18 cellular contexts compared by ENCODE assay signal in the genomic region with DNA sequence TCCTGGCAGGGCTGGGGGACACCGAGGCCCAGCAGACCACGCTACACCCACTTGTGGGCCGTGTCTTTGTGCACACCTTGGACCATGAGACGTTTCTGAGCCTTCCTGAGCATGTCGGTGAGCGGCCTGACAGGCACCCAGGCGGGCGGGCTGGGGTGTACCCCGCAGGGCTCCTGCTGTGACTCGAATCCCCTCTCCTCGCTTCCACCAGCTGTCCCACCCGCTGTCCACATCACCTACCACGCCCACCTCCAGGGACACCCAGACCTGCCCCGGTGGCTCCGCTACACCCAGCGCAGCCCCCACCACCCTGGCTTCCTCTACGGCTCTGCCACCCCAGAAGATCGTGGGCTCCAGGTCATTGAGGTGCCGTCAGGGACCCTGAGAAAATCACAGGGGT. TPM values are rescaled to one million over a fixed set of nuclear protein-coding genes. Genes with fewer than 3 reads are reported as not detected.
A peak's percentile ranks its signal among the peaks of the same experiment; 100 is the strongest.
DNase-seq lines count a peak whose midpoint lies in the region; TF ChIP-seq lines count a peak whose summit lies in the region.
"Had no signal": no experiment of that assay in that cellular context is flagged by ENCODE, and none has a peak within 500 bp of the region (broad histone marks: within the 10 kb centered on the region; RNA-seq: fewer than 3 reads in every experiment).

No MANE protein-coding gene starts in this region.

- H3K4me3 ChIP-seq in BLaER1 (no peak overlapping the region), ascending aorta (peak overlapping the region in 1 of 2 donors; percentile 73), mesendoderm (ENCODE audit: low read length) (no peak overlapping the region), skeletal muscle satellite cell (ENCODE audit: low read length) (peak overlapping the region; percentile 53)
- H3K4me3 ChIP-seq: A549, K562, PC-9 had no signal

- peaks cover 40% of the 10 kb centered on the region for H3K4me1 ChIP-seq in BLaER1
- H3K4me1 ChIP-seq in ascending aorta, result peaks cover 19 to 34% of the 10 kb centered on the region in 2 donors
- no peaks in the 10 kb centered on the region for H3K4me1 ChIP-seq in mesendoderm (ENCODE audit: control insufficient read depth, low read depth, low read length)
- peaks cover 25% of the 10 kb centered on the region for H3K4me1 ChIP-seq in skeletal muscle satellite cell (ENCODE audit: control insufficient read depth, insufficient read depth, low read length)

- no peak overlapping the region for H2BK5ac ChIP-seq in mesendoderm (ENCODE audit: low read length)

- H3K4me2 ChIP-seq in BLaER1, result no peak overlapping the region
- no peak overlapping the region for H3K4me2 ChIP-seq in mesendoderm (ENCODE audit: low read length)
- H3K4me2 ChIP-seq in skeletal muscle satellite cell (ENCODE audit: low read length), result peak overlapping the region; percentile 68
- H3K4me2 ChIP-seq: A549, PC-9 had no signal

- H3K27me3 ChIP-seq in BLaER1 (no peaks in the 10 kb centered on the region), ascending aorta (no peaks in the 10 kb centered on the region), mesendoderm (ENCODE audit: insufficient read depth, low read length, poor library complexity) (no peaks in the 10 kb centered on the region), skeletal muscle satellite cell (ENCODE audit: control insufficient read depth, insufficient read depth, low read length) (no peaks in the 10 kb centered on the region)

- no peak overlapping the region for H4K8ac ChIP-seq in mesendoderm (ENCODE audit: low read depth, low read length)

- peak overlapping the region; percentile 15; the same call in 1 of the 2 replicates for H3K9ac ChIP-seq in BLaER1
- H3K9ac ChIP-seq in mesendoderm (ENCODE audit: low read length), result no peak overlapping the region
- H3K9ac ChIP-seq in skeletal muscle satellite cell (ENCODE audit: low read depth, low read length), result peak overlapping the region; percentile 58

- no peak overlapping the region for H3K18ac ChIP-seq in mesendoderm (ENCODE audit: low read length)

- H3K56ac ChIP-seq in mesendoderm (ENCODE audit: low read length), result peak overlapping the region; percentile 29

- H3K27ac ChIP-seq in BLaER1, result 0 out of 2 replicates have a peak overlapping the region, but pooled peaks have one; percentile 9
- H3K27ac ChIP-seq in ascending aorta, result peak overlapping the region; percentile 97 to 99
- no peak overlapping the region for H3K27ac ChIP-seq in mesendoderm (ENCODE audit: low read depth, low read length)
- H3K27ac ChIP-seq: PC-9 had no signal

- no peak overlapping the region for H3K23ac ChIP-seq in mesendoderm (ENCODE audit: low read length)

- no peak for TF ChIP-seq CTCF in ascending aorta (IDR thresholded peaks at IDR 0.05)

- DNase-seq in ascending aorta (ENCODE audit: low spot score in 2 of 2), result no peak
- DNase-seq in mesendoderm, result no peak
- no peak for DNase-seq in HPDE6-E6E7 (ENCODE audit: extremely low spot score)
- DNase-seq in activated CD4-positive, alpha-beta T cell treated with anti-CD3 and anti-CD28 coated beads for 48 hours, result no peak
- no peak for DNase-seq in AML-193 (lab: John Stamatoyannopoulos, UW)
- DNase-seq: Calu3; CD4-positive, alpha-beta T cell; GOT3; NCI-H1092 treated with DMSO at 0.1 percent for 48 hours; NCI-H1694; NCI-H2107; NCI-H345; NK-92 treated with Interleukin-12 subunit alpha and Interleukin-12 subunit beta, amount 100 ng/mL, for 24 hours; PC-9 had no signal

- H3K4ac ChIP-seq in mesendoderm (ENCODE audit: low read depth, low read length), result no peak overlapping the region

- no CpG with 5 or more reads among the region's 19 CpGs for WGBS in mesendoderm (ENCODE audit: extremely low coverage, insufficient coverage, low lambda C conversion rate)

- H2BK15ac ChIP-seq in mesendoderm (replicated peaks; ENCODE audit: low read depth), result no peak overlapping the region

- H3K9me3 ChIP-seq in BLaER1, result no peaks in the 10 kb centered on the region
- H3K9me3 ChIP-seq in ascending aorta, result no peaks in the 10 kb centered on the region
- H3K9me3 ChIP-seq in skeletal muscle satellite cell (replicated peaks; ENCODE audit: low read length), result no peaks in the 10 kb centered on the region
- H3K9me3 ChIP-seq: A549 had no signal

- H3K36me3 ChIP-seq in BLaER1 (no peaks in the 10 kb centered on the region), ascending aorta (peaks cover 13 to 19% of the 10 kb centered on the region in 2 donors), mesendoderm (ENCODE audit: control insufficient read depth, insufficient read depth, low read length) (no peaks in the 10 kb centered on the region), skeletal muscle satellite cell (ENCODE audit: insufficient read depth, low read length) (no peaks in the 10 kb centered on the region)

- H3K79me1 ChIP-seq in mesendoderm (ENCODE audit: low read length), result no peaks in the 10 kb centered on the region

- no peaks in the 10 kb centered on the region for H3K79me2 ChIP-seq in mesendoderm (ENCODE audit: control insufficient read depth, insufficient read depth, low read length)

- intact Hi-C loops in ascending aorta (cut with DNase I), result no loop called here

- no peak overlapping the region for H4K5ac ChIP-seq in mesendoderm (ENCODE audit: low read length)

- H2AK5ac ChIP-seq in mesendoderm (ENCODE audit: low read length), result no peak overlapping the region

- H2BK120ac ChIP-seq in mesendoderm (ENCODE audit: low read depth, low read length), result no peak overlapping the region

- no peaks in the 10 kb centered on the region for H4K20me1 ChIP-seq in BLaER1

RNA-seq across cellular contexts. Expression of a gene that starts 1.6 kb away (rescaled TPM):
- total RNA-seq in ascending aorta, result 78.5 TPM
- 0.07 TPM for polyA plus RNA-seq in mesendoderm (2013, experiment 1 of 2)
- polyA plus RNA-seq in mesendoderm (2013, experiment 2 of 2), result 0.13 TPM
- 2.5 and 15.7 TPM in 2 replicates for total RNA-seq in skeletal muscle satellite cell (2012; rRNA removed)
- total RNA-seq: Calu3; CD4-positive, alpha-beta T cell; K562; PC-9 had no signal
- polyA plus RNA-seq: K562 had no signal

RNA-seq across cellular contexts. Expression of a gene that starts 16.9 kb away (rescaled TPM):
- 63.5 TPM for total RNA-seq in ascending aorta
- polyA plus RNA-seq in mesendoderm (2013, experiment 1 of 2), result 2.9 TPM
- polyA plus RNA-seq in mesendoderm (2013, experiment 2 of 2), result 2.9 TPM
- total RNA-seq in skeletal muscle satellite cell (2012; rRNA removed), result 29.2 and 29.5 TPM in 2 replicates

RNA-seq across cellular contexts. Expression of a gene that starts 34.1 kb away (rescaled TPM):
- total RNA-seq in ascending aorta, result 547 TPM
- polyA plus RNA-seq in mesendoderm (2013, experiment 1 of 2), result 14.5 TPM
- polyA plus RNA-seq in mesendoderm (2013, experiment 2 of 2), result 15.0 TPM
- total RNA-seq in skeletal muscle satellite cell (2012; rRNA removed), result 1,202 and 1,869 TPM in 2 replicates

RNA-seq across cellular contexts. Expression of a gene that starts 37.4 kb away (rescaled TPM):
- total RNA-seq in ascending aorta, result 3.2 TPM
- 1.2 TPM for polyA plus RNA-seq in mesendoderm (2013, experiment 1 of 2)
- polyA plus RNA-seq in mesendoderm (2013, experiment 2 of 2), result 1.1 TPM
- total RNA-seq in skeletal muscle satellite cell (2012; rRNA removed), result 0.44 and 0.51 TPM in 2 replicates
- total RNA-seq: Calu3 had no signal
